In genomic region chr14:104390221-104390931, GRCh38 we compare ENCODE assay signal across 14 cellular contexts.
DNase-seq lines count a peak whose midpoint lies in the region; ATAC-seq, FAIRE-seq and TF ChIP-seq lines count a peak whose summit lies in the region.
"Had no signal": no experiment of that assay in that cellular context is flagged by ENCODE, and none has a peak within 500 bp of the region (broad histone marks: within the 10 kb centered on the region; RNA-seq: fewer than 3 reads in every experiment).

No MANE protein-coding gene starts in this region.

- H3K27ac Mint-ChIP-seq in activated naive CD4-positive, alpha-beta T cell treated with anti-CD3 and anti-CD28 coated beads, Interleukin-2, amount 10 ng/mL, durations not matched to agents 7 days and 5 days = peak overlapping the region; percentile 79
- peak overlapping the region; percentile 89 to 93 for H3K27ac Mint-ChIP-seq in T-cell
- H3K27ac Mint-ChIP-seq in stimulated activated memory B cell treated with anti-CD40 and anti-IgM and Interleukin-4, amounts not matched to agents 10 μg/mL and 1 μg/mL and 100 μg/mL, for 72 hours = peak overlapping the region; percentile 3

- H3K23ac ChIP-seq in H1 (ENCODE audit: insufficient read length) = no peak overlapping the region

- 86% methylated on average over 27 of the region's 27 CpGs; no CpG with 5 or more reads in 1 of the 2 experiments for WGBS in H1 (ENCODE audit: extremely low coverage in 1 of 2, insufficient coverage in 1 of 2, insufficient read length in 1 of 2, insufficient replicate concordance in 2 of 2, low coverage in 1 of 2, low lambda C conversion rate in 2 of 2, missing lambda C conversion rate in 1 of 2), 2 experiments

- no peak overlapping the region for H3K9ac ChIP-seq in H1 (replicated peaks in 1 of 4; ENCODE audit: extremely low read depth in 1 of 4, low read depth in 3 of 4, low read length in 3 of 4)

- no peaks in the 10 kb centered on the region for H3K79me2 ChIP-seq in H1 (ENCODE audit: control insufficient read depth in 1 of 2, insufficient read depth in 2 of 2, low read length in 2 of 2)

- H3K56ac ChIP-seq in H1 (replicated peaks; ENCODE audit: insufficient read length, low read depth, low read length) = no peak overlapping the region

- H3K4me1 ChIP-seq in H1 (replicated peaks in 1 of 4; ENCODE audit: control insufficient read depth in 3 of 4, insufficient read depth in 4 of 4, low read length in 3 of 4) = peaks cover 0 to 3% (median 0%) of the 10 kb centered on the region in 4 experiments; a peak in 2 of 7 replicates

- no peak overlapping the region for H3K4me3 Mint-ChIP-seq in activated naive CD4-positive, alpha-beta T cell treated with anti-CD3 and anti-CD28 coated beads, Interleukin-2, amount 10 ng/mL, durations not matched to agents 7 days and 5 days
- H3K4me3 Mint-ChIP-seq in T-cell = peak overlapping the region; percentile 7 to 75 (median 53)
- H3K4me3 Mint-ChIP-seq in stimulated activated memory B cell treated with anti-CD40 and anti-IgM and Interleukin-4, amounts not matched to agents 10 μg/mL and 1 μg/mL and 100 μg/mL, for 72 hours = no peak overlapping the region

- POLR2A ChIA-PET in T-cell (lab: Charles Lee) = no interaction called here
- POLR2A ChIA-PET in H1 (lab: Charles Lee; ENCODE audit: partially characterized antibody) = no interaction called here

- TF ChIP-seq POLR2A in H1 (IDR thresholded peaks at IDR 0.05; ENCODE audit: control extremely low read depth in 1 of 2, low read depth in 2 of 2, low read length in 2 of 2) = no peak

- no peak overlapping the region for H3K4me2 ChIP-seq in H1 (ENCODE audit: insufficient read depth in 1 of 2, low read depth in 2 of 2, low read length in 2 of 2)

- peaks cover 63% of the 10 kb centered on the region for H3K4me1 Mint-ChIP-seq in activated naive CD4-positive, alpha-beta T cell treated with anti-CD3 and anti-CD28 coated beads, Interleukin-2, amount 10 ng/mL, durations not matched to agents 7 days and 5 days
- peaks cover 56 to 74% (median 62%) of the 10 kb centered on the region in 3 donors for H3K4me1 Mint-ChIP-seq in T-cell
- H3K4me1 Mint-ChIP-seq in stimulated activated memory B cell treated with anti-CD40 and anti-IgM and Interleukin-4, amounts not matched to agents 10 μg/mL and 1 μg/mL and 100 μg/mL, for 72 hours = peaks cover 79% of the 10 kb centered on the region

- DNase-seq in activated naive CD4-positive, alpha-beta T cell treated with anti-CD3 and anti-CD28 coated beads, Interleukin-2, amount 10 ng/mL, durations not matched to agents 7 days and 5 days = no peak
- DNase-seq in activated naive CD4-positive, alpha-beta T cell (lab: John Stamatoyannopoulos, UW) = no peak
- DNase-seq in T-cell (peak in 2 of 34 experiments; percentile 11 to 17), H1 (ENCODE audit: low read depth in 1 of 2, low spot score in 2 of 2) (no peak), NCI-H2227 treated with DMSO at 0.1 percent for 48 hours (lab: John Stamatoyannopoulos, UW) (no peak), SKM-1 (lab: John Stamatoyannopoulos, UW; ENCODE audit: unreplicated experiment) (no peak)
- DNase-seq: left ventricle myocardium superior, NCI-H1694, NCI-H526 had no signal

- CTCF ChIA-PET in activated naive CD4-positive, alpha-beta T cell treated with anti-CD3 and anti-CD28 coated beads, Interleukin-2, amount 10 ng/mL, durations not matched to agents 7 days and 5 days (lab: Charles Lee) = no interaction called here
- CTCF ChIA-PET in T-cell (lab: Charles Lee) = no interaction called here
- CTCF ChIA-PET in H1 (lab: Charles Lee; ENCODE audit: partially characterized antibody) = interaction anchor here (1.1 to 3.5 kb wide), 3 partner anchors 18 to 83 kb away, joined by 3 to 11 read pairs (median 4); no protein-coding TSS in a partner anchor

- H3K36me3 ChIP-seq in H1 (ENCODE audit: control insufficient read depth in 2 of 4, insufficient read depth in 4 of 4, low read length in 3 of 4) = no peaks in the 10 kb centered on the region

- TF ChIP-seq EP300 in H1 (IDR thresholded peaks at IDR 0.05; ENCODE audit: borderline replicate concordance in 1 of 2, low read depth in 2 of 2, low read length in 2 of 2) = no peak

- no peak for FAIRE-seq in H1 (lab: Jason Lieb, UNC)
- FAIRE-seq: GM18507 had no signal

- no peak for TF ChIP-seq CTCF in H1 (IDR thresholded peaks at IDR 0.05; ENCODE audit: control extremely low read depth in 1 of 3, insufficient read depth in 1 of 3, low read depth in 1 of 3, low read length in 3 of 3)

- no peak overlapping the region for H2AFZ ChIP-seq in H1 (ENCODE audit: low read length)

- no peak overlapping the region for H2BK5ac ChIP-seq in H1 (ENCODE audit: low read depth, low read length)

- ATAC-seq in T-cell (replicated peaks in 1 of 4) = no peak
- no peak for ATAC-seq in stimulated activated memory B cell treated with anti-CD40 and anti-IgM and Interleukin-4, amounts not matched to agents 10 μg/mL and 1 μg/mL and 100 μg/mL, for 72 hours
- ATAC-seq in GM18873 (IDR thresholded peaks at IDR 0.05; ENCODE audit: low FRiP score, unreplicated experiment) = no peak
- ATAC-seq: left ventricle myocardium superior, Panc1 had no signal

- no peaks in the 10 kb centered on the region for H4K20me1 ChIP-seq in H1 (replicated peaks in 1 of 2; ENCODE audit: control insufficient read depth in 1 of 2, insufficient read depth in 2 of 2, low read length in 2 of 2)

- no peak overlapping the region for H3K27ac ChIP-seq in H1 (ENCODE audit: low read depth, low read length)
- H3K27ac ChIP-seq: dorsolateral prefrontal cortex had no signal

- H3K27me3 ChIP-seq in H1 (replicated peaks in 1 of 4; ENCODE audit: control insufficient read depth in 3 of 4, extremely low read depth in 1 of 4, insufficient read depth in 3 of 4, low read length in 3 of 4) = no peaks in the 10 kb centered on the region

- H4K5ac ChIP-seq in H1 (ENCODE audit: insufficient read length, low read depth, low read length) = no peak overlapping the region

- no peaks in the 10 kb centered on the region for H3K27me3 Mint-ChIP-seq in activated naive CD4-positive, alpha-beta T cell treated with anti-CD3 and anti-CD28 coated beads, Interleukin-2, amount 10 ng/mL, durations not matched to agents 7 days and 5 days
- no peaks in the 10 kb centered on the region for H3K27me3 Mint-ChIP-seq in T-cell
- peaks cover 5% of the 10 kb centered on the region for H3K27me3 Mint-ChIP-seq in stimulated activated memory B cell treated with anti-CD40 and anti-IgM and Interleukin-4, amounts not matched to agents 10 μg/mL and 1 μg/mL and 100 μg/mL, for 72 hours

- no peak overlapping the region for H4K8ac ChIP-seq in H1 (ENCODE audit: extremely low read depth, insufficient read depth, low read length)

- H3K9me3 ChIP-seq in H1 (ENCODE audit: insufficient read depth in 2 of 2, low read depth in 1 of 2, low read length in 1 of 2) = no peaks in the 10 kb centered on the region

- no peaks in the 10 kb centered on the region; the same call in 1 of the 2 replicates for H3K79me1 ChIP-seq in H1 (ENCODE audit: low read depth, low read length)

- no peak overlapping the region for H2BK15ac ChIP-seq in H1 (ENCODE audit: low read length)

- H2BK12ac ChIP-seq in H1 (ENCODE audit: low read depth, low read length) = peak overlapping the region; percentile 23; the same call in 1 of the 2 replicates

- no peak overlapping the region for H3K4me3 ChIP-seq in H1 (ENCODE audit: extremely low read depth in 1 of 4, insufficient read depth in 2 of 4, low read depth in 3 of 4, low read length in 4 of 4)
- H3K4me3 ChIP-seq: dorsolateral prefrontal cortex had no signal

- H3K9me3 Mint-ChIP-seq in activated naive CD4-positive, alpha-beta T cell treated with anti-CD3 and anti-CD28 coated beads, Interleukin-2, amount 10 ng/mL, durations not matched to agents 7 days and 5 days = no peaks in the 10 kb centered on the region
- H3K9me3 Mint-ChIP-seq in T-cell = no peaks in the 10 kb centered on the region
- H3K9me3 Mint-ChIP-seq in stimulated activated memory B cell treated with anti-CD40 and anti-IgM and Interleukin-4, amounts not matched to agents 10 μg/mL and 1 μg/mL and 100 μg/mL, for 72 hours = no peaks in the 10 kb centered on the region

- H3K14ac ChIP-seq in H1 (ENCODE audit: insufficient read length) = no peak overlapping the region

- peak overlapping the region; percentile 80 for H4K91ac ChIP-seq in H1 (replicated peaks; ENCODE audit: insufficient read length, low read length)

- no peak overlapping the region for H3K18ac ChIP-seq in H1 (ENCODE audit: extremely low read depth, low read length)

- no peak overlapping the region for H3K4ac ChIP-seq in H1 (replicated peaks; ENCODE audit: insufficient read length, low read depth, low read length)

- H3K36me3 Mint-ChIP-seq in activated naive CD4-positive, alpha-beta T cell treated with anti-CD3 and anti-CD28 coated beads, Interleukin-2, amount 10 ng/mL, durations not matched to agents 7 days and 5 days = peaks cover 2% of the 10 kb centered on the region
- no peaks in the 10 kb centered on the region for H3K36me3 Mint-ChIP-seq in T-cell
- H3K36me3 Mint-ChIP-seq in stimulated activated memory B cell treated with anti-CD40 and anti-IgM and Interleukin-4, amounts not matched to agents 10 μg/mL and 1 μg/mL and 100 μg/mL, for 72 hours = no peaks in the 10 kb centered on the region

- H2BK120ac ChIP-seq in H1 (replicated peaks; ENCODE audit: low read depth, low read length) = no peak overlapping the region

- H2AK5ac ChIP-seq in H1 (ENCODE audit: low read depth, low read length) = no peak overlapping the region

- no peaks in the 10 kb centered on the region for H3K23me2 ChIP-seq in H1 (ENCODE audit: low read depth, low read length)

- no peak for TF ChIP-seq RAD21 in H1 (IDR thresholded peaks at IDR 0.05 in 1 of 2, conservative IDR thresholded peaks at IDR 0.05 in 1 of 2; ENCODE audit: low read depth in 2 of 2, low read length in 2 of 2)

- H2BK20ac ChIP-seq in H1 (ENCODE audit: low read length) = no peak overlapping the region

TF ChIP-seq in H1, 55 proteins besides CTCF, POLR2A, EP300 and RAD21:
- no peak for TF ChIP-seq ASH2L (IDR thresholded peaks at IDR 0.05; ENCODE audit: low read length)
- no peak for TF ChIP-seq SIX5 (IDR thresholded peaks at IDR 0.05; ENCODE audit: low read depth, low read length)
- no peak for TF ChIP-seq SRF (IDR thresholded peaks at IDR 0.05; ENCODE audit: low read depth, low read length)
- no peak for TF ChIP-seq USF2 (IDR thresholded peaks at IDR 0.05; ENCODE audit: low read length)
- TF ChIP-seq KDM4A (IDR thresholded peaks at IDR 0.05; ENCODE audit: low read depth, low read length, severe bottlenecking) = no peak
- TF ChIP-seq TAF7 (optimal IDR thresholded peaks at IDR 0.05; ENCODE audit: borderline replicate concordance, low read depth, low read length) = no peak
- no peak for TF ChIP-seq POU5F1 (IDR thresholded peaks at IDR 0.05; ENCODE audit: low read depth, low read length)
- TF ChIP-seq BCL11A (IDR thresholded peaks at IDR 0.05; ENCODE audit: low read depth in 2 of 2, low read length in 2 of 2) = no peak

Comparison
In these comparisons a context has a peak if more than half of its experiments do, and no peak if none do; other contexts are left out.
1. H3K27ac Mint-ChIP-seq: peak in every context shown above with its lines; median percentile 91 in T-cell; 79 in activated naive CD4-positive, alpha-beta T cell treated with anti-CD3 and anti-CD28 coated beads, Interleukin-2, amount 10 ng/mL, durations not matched to agents 7 days and 5 days; 3 in stimulated activated memory B cell treated with anti-CD40 and anti-IgM and Interleukin-4, amounts not matched to agents 10 μg/mL and 1 μg/mL and 100 μg/mL, for 72 hours.
2. H3K4me3 Mint-ChIP-seq: peak in T-cell (3 of 3); none in activated naive CD4-positive, alpha-beta T cell treated with anti-CD3 and anti-CD28 coated beads, Interleukin-2, amount 10 ng/mL, durations not matched to agents 7 days and 5 days (single experiment) and stimulated activated memory B cell treated with anti-CD40 and anti-IgM and Interleukin-4, amounts not matched to agents 10 μg/mL and 1 μg/mL and 100 μg/mL, for 72 hours (single experiment).